Comparison of ENCODE assay signal across 1 cellular context in genomic region chr4:151404802-151405201, GRCh38. TPM values are rescaled to one million over a fixed set of nuclear protein-coding genes. Genes with fewer than 3 reads are reported as not detected.
"Had no signal": no experiment of that assay in that cellular context is flagged by ENCODE, and none has a peak within 500 bp of the region (broad histone marks: within the 10 kb centered on the region; RNA-seq: fewer than 3 reads in every experiment).

No MANE protein-coding gene starts in this region.

RNA-seq across cellular contexts. Expression of gene FHIP1A, which starts 4.2 kb away (rescaled TPM):
- polyA plus RNA-seq: IgD-negative memory B cell had no signal
